9 cellular contexts compared by ENCODE assay signal in genomic region chr1:84103197-84103992, GRCh38. TPM values are rescaled to one million over a fixed set of nuclear protein-coding genes. Genes with fewer than 3 reads are reported as not detected.
DNase-seq lines count a peak whose midpoint lies in the region; ATAC-seq, FAIRE-seq and TF ChIP-seq lines count a peak whose summit lies in the region.
"Had no signal": no experiment of that assay in that cellular context is flagged by ENCODE, and none has a peak within 500 bp of the region (broad histone marks: within the 10 kb centered on the region; RNA-seq: fewer than 3 reads in every experiment).

No MANE protein-coding gene starts in this region.

- H3K4me3 ChIP-seq in mesodermal cell (ENCODE audit: extremely low read depth, insufficient read depth, low read length, poor library complexity, severe bottlenecking) = no peak overlapping the region

- TF ChIP-seq CTCF in AG09319 (IDR thresholded peaks at IDR 0.05; ENCODE audit: low read depth, low read length) = no peak

- H3K4me1 ChIP-seq in mesodermal cell (ENCODE audit: control insufficient read depth, insufficient read depth, low read length, poor library complexity, severe bottlenecking) = peaks cover 4% of the 10 kb centered on the region

- DNase-seq in AG09319 (ENCODE audit: extremely low read depth, low read depth) (peak; percentile 48), NOMO-1 (lab: John Stamatoyannopoulos, UW; ENCODE audit: unreplicated experiment in 2 of 2) (peak; percentile 15 to 40), dermis microvascular lymphatic vessel endothelial cell (ENCODE audit: low read depth in 2 of 2) (peak; percentile 30 to 87), GM19239 (ENCODE audit: insufficient read length, low spot score) (no peak)
- DNase-seq in effector CD8-positive, alpha-beta T cell (lab: John Stamatoyannopoulos, UW) = no peak
- DNase-seq: naive B cell had no signal

- H3K36me3 ChIP-seq in mesodermal cell (ENCODE audit: control insufficient read depth, insufficient read depth, low read length) = peaks cover 3% of the 10 kb centered on the region

- peak overlapping the region; percentile 84 for H3K27ac ChIP-seq in mesodermal cell (ENCODE audit: low read depth, low read length, severe bottlenecking)

- ATAC-seq in GM18858 (IDR thresholded peaks at IDR 0.05; ENCODE audit: unreplicated experiment) = peak; percentile 79
- peak; percentile 71 for ATAC-seq in HG03103 (IDR thresholded peaks at IDR 0.05; ENCODE audit: low read depth, unreplicated experiment)

- WGBS in mesodermal cell (ENCODE audit: insufficient coverage in 2 of 2), 2 experiments = 72 to 100% methylated on average over 1 to 3 of the region's 3 CpGs

- H3K9me3 ChIP-seq in mesodermal cell (ENCODE audit: control insufficient read depth, low read length) = peaks cover 8% of the 10 kb centered on the region

- no peak for FAIRE-seq in GM19239 (lab: Jason Lieb, UNC)

RNA-seq across cellular contexts. Expression of gene PRKACB, which starts 40.7 kb away (rescaled TPM):
- 10.0 and 14.6 TPM in 2 replicates for total RNA-seq in dermis microvascular lymphatic vessel endothelial cell
- 27.5 TPM for polyA plus RNA-seq in mesodermal cell (2013, experiment 1 of 2)
- 32.1 TPM for polyA plus RNA-seq in mesodermal cell (2013, experiment 2 of 2)

Comparison
In these comparisons a context has a peak if more than half of its experiments do, and no peak if none do; other contexts are left out.
1. DNase-seq: peak in AG09319 (single experiment), NOMO-1 (2 of 2) and dermis microvascular lymphatic vessel endothelial cell (2 of 2); none in GM19239 (single experiment) and effector CD8-positive, alpha-beta T cell (single experiment).